Comparison of ENCODE assay signal across 8 cellular contexts in the genomic region with DNA sequence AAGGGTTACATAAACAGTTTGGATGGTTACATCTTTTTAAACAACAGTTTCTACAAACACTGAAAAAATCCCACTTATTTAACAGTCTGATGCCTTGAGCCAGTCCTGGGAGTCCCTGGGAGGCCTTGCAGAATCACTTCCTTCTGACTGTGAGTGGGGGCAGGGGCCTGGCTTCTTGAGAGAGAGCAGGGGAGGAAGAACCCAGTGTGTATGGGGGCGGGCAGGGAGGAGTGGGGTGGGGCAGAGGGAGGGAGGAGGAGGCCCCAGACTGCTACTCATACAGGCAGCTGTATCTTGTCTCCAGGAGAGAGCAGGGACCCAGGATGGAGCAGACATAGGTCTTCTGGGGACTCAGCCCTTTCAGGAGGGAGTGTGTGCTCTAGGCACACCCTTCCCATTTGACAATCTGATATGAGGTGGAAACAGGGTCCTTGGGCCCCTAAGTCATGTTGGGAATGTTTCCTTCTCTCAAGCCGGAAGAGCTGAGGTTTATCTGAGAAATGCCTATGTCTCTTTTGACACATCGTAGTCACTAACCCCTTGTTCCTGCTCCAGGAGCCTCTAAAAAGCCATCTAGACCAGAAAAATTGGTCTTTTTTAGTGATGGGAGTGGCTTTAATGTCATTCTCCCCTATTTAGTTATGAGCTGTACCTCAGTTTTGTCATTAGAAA. TPM values are rescaled to one million over a fixed set of nuclear protein-coding genes. Genes with fewer than 3 reads are reported as not detected.
DNase-seq lines count a peak whose midpoint lies in the region; ATAC-seq and TF ChIP-seq lines count a peak whose summit lies in the region.

No MANE protein-coding gene starts in this region.

- no peaks in the 10 kb centered on the region for H3K27me3 ChIP-seq in trophoblast cell (ENCODE audit: insufficient read depth, low read length)

- peak overlapping the region; percentile 88 for H3K27ac Mint-ChIP-seq in activated CD8-positive, alpha-beta T cell treated with anti-CD3 and anti-CD28 coated beads for 36 hours

- H2AFZ ChIP-seq in trophoblast cell (ENCODE audit: insufficient read depth, low read length, poor library complexity): no peak overlapping the region

- H3K36me3 ChIP-seq in KOPT-K1 (ENCODE audit: insufficient read depth, low read length) (peaks cover 59% of the 10 kb centered on the region), trophoblast cell (ENCODE audit: control insufficient read depth in 1 of 2, insufficient read depth in 2 of 2, low read length in 2 of 2) (no peaks in the 10 kb centered on the region)

- POLR2A ChIA-PET in activated CD8-positive, alpha-beta T cell treated with anti-CD3 and anti-CD28 coated beads for 36 hours (lab: Charles Lee): interaction anchor here (0.7 to 24.7 kb wide), 9 partner anchors 10 to 49 kb away, joined by 3 to 1131 read pairs (median 8); a partner anchor contains a TSS

- CTCF ChIA-PET in activated CD8-positive, alpha-beta T cell treated with anti-CD3 and anti-CD28 coated beads for 36 hours (lab: Charles Lee): interaction anchor here (0.9 to 5.8 kb wide), 10 partner anchors 9 to 63 kb away, joined by 3 to 46 read pairs (median 7); no protein-coding TSS in a partner anchor

- no peak overlapping the region for H2BK120ac ChIP-seq in trophoblast cell (ENCODE audit: insufficient read depth, low read length, poor library complexity)

- H3K79me2 ChIP-seq in trophoblast cell (ENCODE audit: control insufficient read depth, insufficient read depth, low read length, poor library complexity): no peaks in the 10 kb centered on the region

- peaks cover 0 to 11% of the 10 kb centered on the region in 2 experiments for H3K4me1 ChIP-seq in trophoblast cell (ENCODE audit: control insufficient read depth in 1 of 2, insufficient read depth in 2 of 2, low read length in 2 of 2)

- no peak overlapping the region for H2AK5ac ChIP-seq in trophoblast cell (ENCODE audit: low read length)

- no peak overlapping the region for H4K8ac ChIP-seq in trophoblast cell (ENCODE audit: low read depth, low read length)

- H3K27me3 Mint-ChIP-seq in activated CD8-positive, alpha-beta T cell treated with anti-CD3 and anti-CD28 coated beads for 36 hours: no peaks in the 10 kb centered on the region

- ATAC-seq in GM21619 (IDR thresholded peaks at IDR 0.05; ENCODE audit: unreplicated experiment): peak; percentile 83
- ATAC-seq in activated CD8-positive, alpha-beta T cell treated with anti-CD3 and anti-CD28 coated beads for 36 hours: peak; percentile 89

- H3K4me3 ChIP-seq in trophoblast cell (ENCODE audit: low read depth, low read length): no peak overlapping the region

- no peak overlapping the region for H2BK5ac ChIP-seq in trophoblast cell (ENCODE audit: low read depth, low read length, poor library complexity)

- H3K4ac ChIP-seq in trophoblast cell (ENCODE audit: low read depth, low read length): no peak overlapping the region

- no CpG with 5 or more reads among the region's 3 CpGs for WGBS in trophoblast cell (ENCODE audit: extremely low coverage, insufficient coverage, insufficient read length)

- no peak overlapping the region for H3K9ac ChIP-seq in trophoblast cell (ENCODE audit: low read length)

- peak overlapping the region; percentile 53 for H3K4me3 Mint-ChIP-seq in activated CD8-positive, alpha-beta T cell treated with anti-CD3 and anti-CD28 coated beads for 36 hours

- no peak overlapping the region for H4K12ac ChIP-seq in trophoblast cell (ENCODE audit: low read depth, low read length)

- H3K27ac ChIP-seq in KOPT-K1 (ENCODE audit: low read depth, low read length, poor library complexity, severe bottlenecking) (peak overlapping the region; percentile 90), trophoblast cell (ENCODE audit: low read depth, low read length) (no peak overlapping the region)

- H3K18ac ChIP-seq in trophoblast cell (ENCODE audit: low read length): no peak overlapping the region

- peaks cover 84% of the 10 kb centered on the region for H3K4me1 Mint-ChIP-seq in activated CD8-positive, alpha-beta T cell treated with anti-CD3 and anti-CD28 coated beads for 36 hours (ENCODE audit: low read depth)

- no peak overlapping the region for H2BK12ac ChIP-seq in trophoblast cell (ENCODE audit: low read length)

- H3K23ac ChIP-seq in trophoblast cell (ENCODE audit: low read length): no peak overlapping the region

- peak; percentile 82 for DNase-seq in ELR (ENCODE audit: low read depth)
- DNase-seq in activated CD8-positive, alpha-beta T cell treated with anti-CD3 and anti-CD28 coated beads for 36 hours: peak; percentile 84
- peak; percentile 90 for DNase-seq in fibroblast of peridontal ligament (ENCODE audit: extremely low read depth)
- DNase-seq in trophoblast cell: peak; percentile 74 to 76
- no peak for DNase-seq in NCI-H2081 treated with DMSO at 0.1 percent for 48 hours (lab: John Stamatoyannopoulos, UW)
- DNase-seq in NCI-H2171 treated with DMSO at 0.1 percent for 48 hours (lab: John Stamatoyannopoulos, UW): no peak

- H3K14ac ChIP-seq in trophoblast cell (ENCODE audit: low read length): no peak overlapping the region

- no peaks in the 10 kb centered on the region for H3K9me3 ChIP-seq in KOPT-K1 (ENCODE audit: insufficient read depth, low read length, poor library complexity, severe bottlenecking)
- no peaks in the 10 kb centered on the region for H3K9me3 ChIP-seq in trophoblast cell (ENCODE audit: insufficient read depth, low read depth, low read length)

- intact Hi-C loops in activated CD8-positive, alpha-beta T cell treated with anti-CD3 and anti-CD28 coated beads for 36 hours (cut with micrococcal nuclease): no loop called here

- H3K79me1 ChIP-seq in trophoblast cell (ENCODE audit: low read length): peaks cover 2% of the 10 kb centered on the region

- H3K36me3 Mint-ChIP-seq in activated CD8-positive, alpha-beta T cell treated with anti-CD3 and anti-CD28 coated beads for 36 hours (ENCODE audit: low read depth): peaks cover 27% of the 10 kb centered on the region

- no peaks in the 10 kb centered on the region for H3K9me3 Mint-ChIP-seq in activated CD8-positive, alpha-beta T cell treated with anti-CD3 and anti-CD28 coated beads for 36 hours

- no peak overlapping the region for H3K4me2 ChIP-seq in trophoblast cell (ENCODE audit: low read length)

- TF ChIP-seq CTCF in activated CD8-positive, alpha-beta T cell treated with anti-CD3 and anti-CD28 coated beads for 36 hours (IDR thresholded peaks at IDR 0.05): no peak

- H4K91ac ChIP-seq in trophoblast cell (ENCODE audit: low read depth, low read length): no peak overlapping the region

RNA-seq across cellular contexts. Expression of a gene that starts 52.8 kb away (rescaled TPM):
- total RNA-seq in activated CD8-positive, alpha-beta T cell treated with anti-CD3 and anti-CD28 coated beads for 36 hours: 100 to 1,000 TPM; 121 to 128 TPM
- polyA plus RNA-seq in trophoblast cell (2013): 2.7 and 3.3 TPM in 2 replicates

Comparison
In these comparisons a context has a peak if more than half of its experiments do, and no peak if none do; other contexts are left out.
1. DNase-seq: peak in ELR (single experiment), activated CD8-positive, alpha-beta T cell treated with anti-CD3 and anti-CD28 coated beads for 36 hours (single experiment), fibroblast of peridontal ligament (single experiment) and trophoblast cell (2 of 2); none in NCI-H2081 treated with DMSO at 0.1 percent for 48 hours (single experiment) and NCI-H2171 treated with DMSO at 0.1 percent for 48 hours (single experiment).